17 cellular contexts compared by ENCODE assay signal in the genomic region with DNA sequence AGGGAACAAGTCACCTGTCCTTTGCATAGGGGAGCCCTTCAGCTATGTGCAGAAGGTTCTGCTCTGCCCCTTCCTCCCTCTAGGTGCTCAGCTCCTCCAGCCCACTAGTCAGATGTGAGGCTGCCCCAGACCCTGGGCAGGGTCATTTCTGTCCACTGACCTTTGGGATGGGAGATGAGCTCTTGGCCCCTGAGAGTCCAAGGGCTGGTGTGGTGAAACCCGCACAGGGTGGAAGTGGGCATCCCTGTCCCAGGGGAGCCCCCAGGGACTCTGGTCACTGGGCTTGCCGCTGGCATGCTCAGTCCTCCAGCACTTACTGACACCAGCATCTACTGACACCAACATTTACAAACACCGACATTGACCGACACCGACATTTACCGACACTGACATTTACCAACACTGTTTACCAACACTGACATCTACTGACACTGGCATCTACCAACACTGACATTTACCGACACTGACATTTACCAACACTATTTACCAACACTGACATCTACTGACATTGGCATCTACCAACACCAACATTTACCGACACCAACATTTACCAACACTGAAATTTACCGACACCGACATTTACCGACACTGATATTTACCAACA.
DNase-seq lines count a peak whose midpoint lies in the region; ATAC-seq, FAIRE-seq and TF ChIP-seq lines count a peak whose summit lies in the region.
"Had no signal": no experiment of that assay in that cellular context is flagged by ENCODE, and none has a peak within 500 bp of the region (broad histone marks: within the 10 kb centered on the region; RNA-seq: fewer than 3 reads in every experiment).

No MANE protein-coding gene starts in this region.

- H3K4me1 ChIP-seq in right cardiac atrium (ENCODE audit: control insufficient read depth, insufficient read depth, low read length) (no peaks in the 10 kb centered on the region), PC-3 (ENCODE audit: insufficient read depth, low read length) (no peaks in the 10 kb centered on the region), ascending aorta (peaks cover under 1 to 6% of the 10 kb centered on the region in 2 donors)
- H3K4me1 ChIP-seq: HAP-1 had no signal

- H3K27ac ChIP-seq in right cardiac atrium (ENCODE audit: low read length), result no peak overlapping the region
- no peak overlapping the region for H3K27ac ChIP-seq in PC-3 (ENCODE audit: low read length)
- H3K27ac ChIP-seq in ascending aorta, result no peak overlapping the region

- H3K4me1 Mint-ChIP-seq in activated naive CD8-positive, alpha-beta T cell treated with anti-CD3 and anti-CD28 coated beads for 36 hours, result peaks cover 2% of the 10 kb centered on the region

- H3F3A ChIP-seq in PC-3 (ENCODE audit: low read length, unreplicated experiment), result no peaks in the 10 kb centered on the region

- CTCF ChIA-PET in PC-3 (lab: Charles Lee), result interaction anchor here (1.7 kb wide), 1 partner anchor 131 kb away, joined by 4 read pairs; no protein-coding TSS in a partner anchor

- TF ChIP-seq CTCF in PC-3 (conservative IDR thresholded peaks at IDR 0.05; ENCODE audit: low read depth, low read length) (0 out of 2 replicates have a peak, but pooled peaks have one; percentile 19), ascending aorta (IDR thresholded peaks at IDR 0.05) (no peak)

- H3K9ac ChIP-seq in PC-3 (ENCODE audit: low read length), result no peak overlapping the region

- POLR2A ChIA-PET in PC-3 (lab: Charles Lee; ENCODE audit: unreplicated experiment), result no interaction called here

- H4K20me1 ChIP-seq in PC-3 (ENCODE audit: low read length), result no peaks in the 10 kb centered on the region

- H3K27me3 ChIP-seq in right cardiac atrium (ENCODE audit: control insufficient read depth, insufficient read depth) (no peaks in the 10 kb centered on the region), PC-3 (ENCODE audit: low read length) (no peaks in the 10 kb centered on the region), ascending aorta (no peaks in the 10 kb centered on the region)

- no peak overlapping the region for H3K4me2 ChIP-seq in PC-3 (ENCODE audit: low read length)

- peaks cover 9% of the 10 kb centered on the region; the same call in 1 of the 2 replicates for H3K79me2 ChIP-seq in PC-3 (ENCODE audit: low read length)

- no peak overlapping the region for H2AFZ ChIP-seq in PC-3 (ENCODE audit: low read length)

- peaks cover 22% of the 10 kb centered on the region for H3K36me3 ChIP-seq in PC-3 (ENCODE audit: low read depth, low read length)
- peaks cover 47 to 74% of the 10 kb centered on the region in 2 donors for H3K36me3 ChIP-seq in ascending aorta

- BruUV-seq in PC-3 (replicated peaks; lab: Mats Ljungman, UMichigan), result no TSS peak

- no peaks in the 10 kb centered on the region for H3K9me3 Mint-ChIP-seq in activated naive CD8-positive, alpha-beta T cell treated with anti-CD3 and anti-CD28 coated beads for 36 hours
- H3K9me3 Mint-ChIP-seq: CD8-positive, alpha-beta T cell had no signal

- WGBS in right cardiac atrium, result 89% methylated on average over 11 of the region's 11 CpGs

- H3K9me2 ChIP-seq in PC-3 (replicated peaks; ENCODE audit: low read length), result no peaks in the 10 kb centered on the region

- no peaks in the 10 kb centered on the region for H3K36me3 Mint-ChIP-seq in activated naive CD8-positive, alpha-beta T cell treated with anti-CD3 and anti-CD28 coated beads for 36 hours
- H3K36me3 Mint-ChIP-seq: CD14-positive monocyte; CD8-positive, alpha-beta T cell had no signal

- no peak for DNase-seq in Right ventricle myocardium superior
- no peak for DNase-seq in right cardiac atrium
- no peak for DNase-seq in PC-3
- no peak for DNase-seq in left lobe of liver (ENCODE audit: low spot score)
- no peak for DNase-seq in urothelium cell line (ENCODE audit: low spot score)
- no peak for DNase-seq in ascending aorta (ENCODE audit: low spot score in 2 of 2)
- no peak for DNase-seq in DMS53 treated with DMSO at 0.1 percent for 48 hours (lab: John Stamatoyannopoulos, UW; ENCODE audit: unreplicated experiment)
- DNase-seq in activated naive CD8-positive, alpha-beta T cell treated with anti-CD3 and anti-CD28 coated beads for 36 hours, result no peak
- DNase-seq: 8988T; CD8-positive, alpha-beta T cell; COR-L47; DMS153; GF-D8 had no signal

- H3K4me3 ChIP-seq in right cardiac atrium (ENCODE audit: low read length) (no peak overlapping the region), PC-3 (ENCODE audit: low read length) (no peak overlapping the region), ascending aorta (no peak overlapping the region)
- H3K4me3 ChIP-seq: HAP-1 had no signal

- H3K27ac Mint-ChIP-seq in activated naive CD8-positive, alpha-beta T cell treated with anti-CD3 and anti-CD28 coated beads for 36 hours, result no peak overlapping the region
- H3K27ac Mint-ChIP-seq: CD14-positive monocyte; CD8-positive, alpha-beta T cell had no signal

- H3K9me3 ChIP-seq in right cardiac atrium (ENCODE audit: control insufficient read depth, low read length), result no peaks in the 10 kb centered on the region
- H3K9me3 ChIP-seq in PC-3 (ENCODE audit: low read length), result no peaks in the 10 kb centered on the region
- H3K9me3 ChIP-seq in ascending aorta, result no peaks in the 10 kb centered on the region
- H3K9me3 ChIP-seq: HAP-1 had no signal

- no peaks in the 10 kb centered on the region for H3K27me3 Mint-ChIP-seq in activated naive CD8-positive, alpha-beta T cell treated with anti-CD3 and anti-CD28 coated beads for 36 hours

- peak; percentile 26 for ATAC-seq in Right ventricle myocardium superior (ENCODE audit: poor library complexity)
- ATAC-seq in right cardiac atrium, result no peak
- no peak for ATAC-seq in PC-3
- peak; percentile 49 for ATAC-seq in left lobe of liver
- ATAC-seq: CD8-positive, alpha-beta T cell had no signal

- FAIRE-seq in urothelium cell line (lab: Jason Lieb, UNC), result peak; percentile 87
- FAIRE-seq: D721Med, H1 had no signal

- intact Hi-C loops in Right ventricle myocardium superior (cut with DNase I), result no loop called here
- intact Hi-C loops in right cardiac atrium (cut with DNase I), result loop anchor here in 2 of 4 donors (5.0 to 10.0 kb wide), 2 partner anchors 74 to 136 kb away; a partner anchor contains a TSS
- intact Hi-C loops in PC-3 (cut with micrococcal nuclease), result loop anchor here (10.0 kb wide), 1 partner anchor 46 kb away; no protein-coding TSS in a partner anchor
- intact Hi-C loops in ascending aorta (cut with DNase I), result no loop called here

- no peak overlapping the region for H3K4me3 Mint-ChIP-seq in activated naive CD8-positive, alpha-beta T cell treated with anti-CD3 and anti-CD28 coated beads for 36 hours
- H3K4me3 Mint-ChIP-seq: CD14-positive monocyte; CD8-positive, alpha-beta T cell had no signal

Comparison
In these comparisons a context has a peak if more than half of its experiments do, and no peak if none do; other contexts are left out.
1. ATAC-seq: peak in Right ventricle myocardium superior (single experiment) and left lobe of liver (single experiment); none in right cardiac atrium (0 of 2) and PC-3 (single experiment).